ENCODE assay signal across 1 cellular context in the genomic region with DNA sequence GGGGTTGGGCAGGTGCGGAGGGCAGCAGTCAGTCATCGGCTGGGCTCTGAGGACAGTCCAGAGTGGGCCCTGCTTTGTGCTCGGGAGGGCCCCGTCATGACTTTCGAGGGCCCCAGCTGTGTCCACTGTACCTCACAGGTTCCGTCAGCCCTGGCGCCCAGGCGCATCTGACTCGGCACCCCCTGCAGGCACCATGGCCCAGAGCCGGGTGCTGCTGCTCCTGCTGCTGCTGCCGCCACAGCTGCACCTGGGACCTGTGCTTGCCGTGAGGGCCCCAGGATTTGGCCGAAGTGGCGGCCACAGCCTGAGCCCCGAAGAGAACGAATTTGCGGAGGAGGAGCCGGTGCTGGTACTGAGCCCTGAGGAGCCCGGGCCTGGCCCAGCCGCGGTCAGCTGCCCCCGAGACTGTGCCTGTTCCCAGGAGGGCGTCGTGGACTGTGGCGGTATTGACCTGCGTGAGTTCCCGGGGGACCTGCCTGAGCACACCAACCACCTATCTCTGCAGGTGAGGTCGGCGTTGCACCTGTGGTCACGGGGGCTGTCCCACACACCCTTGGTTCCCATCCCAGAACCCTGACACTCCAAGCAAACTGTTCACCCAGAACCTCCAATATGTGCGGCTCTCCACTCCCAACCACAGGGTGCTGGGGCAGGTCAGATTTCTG.
TF ChIP-seq lines count a peak whose summit lies in the region.

No MANE protein-coding gene starts in this region.

TF ChIP-seq in WTC11, 78 proteins besides CTCF, POLR2A, EP300 and RAD21 (continued from another document):
- no peak for TF ChIP-seq FOXK1 (CRISPR knock-in tag; IDR thresholded peaks at IDR 0.05)
- TF ChIP-seq, protein P1, sequence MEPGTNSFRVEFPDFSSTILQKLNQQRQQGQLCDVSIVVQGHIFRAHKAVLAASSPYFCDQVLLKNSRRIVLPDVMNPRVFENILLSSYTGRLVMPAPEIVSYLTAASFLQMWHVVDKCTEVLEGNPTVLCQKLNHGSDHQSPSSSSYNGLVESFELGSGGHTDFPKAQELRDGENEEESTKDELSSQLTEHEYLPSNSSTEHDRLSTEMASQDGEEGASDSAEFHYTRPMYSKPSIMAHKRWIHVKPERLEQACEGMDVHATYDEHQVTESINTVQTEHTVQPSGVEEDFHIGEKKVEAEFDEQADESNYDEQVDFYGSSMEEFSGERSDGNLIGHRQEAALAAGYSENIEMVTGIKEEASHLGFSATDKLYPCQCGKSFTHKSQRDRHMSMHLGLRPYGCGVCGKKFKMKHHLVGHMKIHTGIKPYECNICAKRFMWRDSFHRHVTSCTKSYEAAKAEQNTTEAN (CRISPR knock-in tag; IDR thresholded peaks at IDR 0.05) = no peak
- TF ChIP-seq NR1H2 (CRISPR knock-in tag; IDR thresholded peaks at IDR 0.05) = no peak
- no peak for TF ChIP-seq NR3C1 (CRISPR knock-in tag; conservative IDR thresholded peaks at IDR 0.05; ENCODE audit: low read depth)
- no peak for TF ChIP-seq ELF4 (CRISPR knock-in tag; IDR thresholded peaks at IDR 0.05; ENCODE audit: low read depth)
